Comparison of ENCODE assay signal across 18 cellular contexts in genomic region chr5:36861820-36862219, GRCh38. TPM values are rescaled to one million over a fixed set of nuclear protein-coding genes. Genes with fewer than 3 reads are reported as not detected.
DNase-seq lines count a peak whose midpoint lies in the region; FAIRE-seq and TF ChIP-seq lines count a peak whose summit lies in the region.
"Had no signal": no experiment of that assay in that cellular context is flagged by ENCODE, and none has a peak within 500 bp of the region (broad histone marks: within the 10 kb centered on the region; RNA-seq: fewer than 3 reads in every experiment).

No MANE protein-coding gene starts in this region.

- H3K4me3 ChIP-seq in fibroblast of the aortic adventitia (ENCODE audit: low read depth, low read length) (no peak overlapping the region), spleen (no peak overlapping the region)
- H3K4me3 ChIP-seq: GM12878, GM23338 had no signal

- TF ChIP-seq POLR2A in spleen (IDR thresholded peaks at IDR 0.05) = no peak

- no peak for FAIRE-seq in urothelium cell line (lab: Jason Lieb, UNC)
- FAIRE-seq: D721Med, GM12878, H54, HTR-8/SVneo had no signal

- H3K27ac ChIP-seq in spleen = no peak overlapping the region
- H3K27ac ChIP-seq: C4-2B had no signal

- DNase-seq in ELR (ENCODE audit: low read depth) (peak; percentile 19), NCI-H226 (peak; percentile 41), fibroblast of the aortic adventitia (ENCODE audit: low read depth) (peak; percentile 14), urothelium cell line (ENCODE audit: low spot score) (no peak), spleen (no peak), NCI-H446 treated with DMSO at 0.1 percent for 48 hours (lab: John Stamatoyannopoulos, UW) (no peak), SKM-1 (lab: John Stamatoyannopoulos, UW; ENCODE audit: unreplicated experiment) (no peak)
- DNase-seq: AML-193; Caco-2; CD4-positive, alpha-beta T cell; DMS79 treated with DMSO at 0.1 percent for 48 hours; KBM-7 had no signal

- H3K27me3 ChIP-seq in spleen (replicated peaks in 1 of 7) = no peaks in the 10 kb centered on the region

- TF ChIP-seq CTCF in fibroblast of the aortic adventitia (IDR thresholded peaks at IDR 0.05; ENCODE audit: insufficient read depth, low read length) (no peak), spleen (IDR thresholded peaks at IDR 0.05 in 8 of 11, conservative IDR thresholded peaks at IDR 0.05 in 3 of 11) (no peak)

- intact Hi-C loops in spleen (cut with DNase I; ENCODE audit: low total_unique reads) = no loop called here

- H3K4me1 ChIP-seq in spleen = no peaks in the 10 kb centered on the region
- H3K4me1 ChIP-seq: Caco-2 had no signal

- H3K36me3 ChIP-seq in spleen = no peaks in the 10 kb centered on the region

- no peaks in the 10 kb centered on the region for H3K9me3 ChIP-seq in spleen
- H3K9me3 ChIP-seq: Caco-2 had no signal

RNA-seq across cellular contexts. Expression of gene NIPBL, which starts 14.7 kb away (rescaled TPM):
- 38.2 and 41.8 TPM in 2 replicates for total RNA-seq in fibroblast of the aortic adventitia (ENCODE audit: low replicate concordance)
- 100 to 1,000 TPM in 1 of 7 donors, 10 to 100 TPM in 6; 70.2 to 103 (median 86.4) TPM for total RNA-seq in spleen
- 10 to 100 TPM; 16.8 to 17.5 (median 17.0) TPM for polyA plus RNA-seq in spleen

Comparison
In these comparisons a context has a peak if more than half of its experiments do, and no peak if none do; other contexts are left out.
1. DNase-seq: peak in ELR (single experiment), NCI-H226 (single experiment) and fibroblast of the aortic adventitia (single experiment); none in urothelium cell line (single experiment), spleen (single experiment), NCI-H446 treated with DMSO at 0.1 percent for 48 hours (single experiment) and SKM-1 (single experiment).